In genomic region chr2:9178905-9179571, GRCh38 we compare ENCODE assay signal across 8 cellular contexts. TPM values are rescaled to one million over a fixed set of nuclear protein-coding genes. Genes with fewer than 3 reads are reported as not detected.
DNase-seq lines count a peak whose midpoint lies in the region; ATAC-seq and TF ChIP-seq lines count a peak whose summit lies in the region.

No MANE protein-coding gene starts in this region.

- no peak overlapping the region for H3K4me3 Mint-ChIP-seq in endothelial cell (ENCODE audit: unreplicated experiment)
- no peak overlapping the region for H3K4me3 Mint-ChIP-seq in stimulated activated naive CD8-positive, alpha-beta T cell treated with anti-CD3 and anti-CD28 coated beads, Interleukin-15, amount 100 ng/mL, for 72 hours

- DNase-seq in NCI-H2196 treated with DMSO at 0.1 percent for 48 hours (lab: John Stamatoyannopoulos, UW; ENCODE audit: unreplicated experiment) (peak; percentile 75), dermis microvascular lymphatic vessel endothelial cell (ENCODE audit: low read depth in 2 of 2) (peak; percentile 26 to 65), mucosa of gallbladder (ENCODE audit: low spot score) (peak; percentile 39), endothelial cell (ENCODE audit: low spot score) (no peak)
- DNase-seq in stimulated activated naive CD8-positive, alpha-beta T cell treated with anti-CD3 and anti-CD28 coated beads, Interleukin-15, amount 100 ng/mL, for 72 hours = no peak

- no peaks in the 10 kb centered on the region for H3K36me3 Mint-ChIP-seq in endothelial cell (ENCODE audit: low read depth, unreplicated experiment)

- TF ChIP-seq CTCF in endothelial cell (IDR thresholded peaks at IDR 0.05; ENCODE audit: unreplicated experiment) = no peak

- peak; percentile 62 for ATAC-seq in GM21529 (IDR thresholded peaks at IDR 0.05; ENCODE audit: unreplicated experiment)
- no peak for ATAC-seq in activated CD4-positive, CD25-positive, alpha-beta regulatory T cell treated with anti-CD3 and anti-CD28 coated beads, Interleukin-2, amount 50 U/mL, for 24 hours
- ATAC-seq in stimulated activated naive CD8-positive, alpha-beta T cell treated with anti-CD3 and anti-CD28 coated beads, Interleukin-15, amount 100 ng/mL, for 72 hours = no peak
- no peak for ATAC-seq in GM19467 (IDR thresholded peaks at IDR 0.05; ENCODE audit: unreplicated experiment)

- H3K4me1 Mint-ChIP-seq in endothelial cell (ENCODE audit: unreplicated experiment) = peaks cover 5% of the 10 kb centered on the region
- H3K4me1 Mint-ChIP-seq in stimulated activated naive CD8-positive, alpha-beta T cell treated with anti-CD3 and anti-CD28 coated beads, Interleukin-15, amount 100 ng/mL, for 72 hours = no peaks in the 10 kb centered on the region

- peaks cover 7% of the 10 kb centered on the region for H3K27me3 Mint-ChIP-seq in endothelial cell (ENCODE audit: unreplicated experiment)
- peaks cover 55% of the 10 kb centered on the region for H3K27me3 Mint-ChIP-seq in stimulated activated naive CD8-positive, alpha-beta T cell treated with anti-CD3 and anti-CD28 coated beads, Interleukin-15, amount 100 ng/mL, for 72 hours

- H3K9me3 Mint-ChIP-seq in endothelial cell (ENCODE audit: unreplicated experiment) = no peaks in the 10 kb centered on the region
- peaks cover 5 to 7% of the 10 kb centered on the region in 2 donors for H3K9me3 Mint-ChIP-seq in stimulated activated naive CD8-positive, alpha-beta T cell treated with anti-CD3 and anti-CD28 coated beads, Interleukin-15, amount 100 ng/mL, for 72 hours

- no peak overlapping the region for H3K27ac Mint-ChIP-seq in endothelial cell (ENCODE audit: unreplicated experiment)
- H3K27ac Mint-ChIP-seq in stimulated activated naive CD8-positive, alpha-beta T cell treated with anti-CD3 and anti-CD28 coated beads, Interleukin-15, amount 100 ng/mL, for 72 hours = peak overlapping the region in 1 of 2 donors; percentile 12

RNA-seq across cellular contexts. Expression of gene ASAP2, which starts 27.6 kb away (rescaled TPM):
- total RNA-seq in dermis microvascular lymphatic vessel endothelial cell (29.8 and 30.0 TPM in 2 replicates), mucosa of gallbladder (44.3 TPM), endothelial cell (ENCODE audit: unreplicated experiment) (31.8 TPM)

Comparison
In these comparisons a context has a peak if more than half of its experiments do, and no peak if none do; other contexts are left out.
1. DNase-seq: peak in NCI-H2196 treated with DMSO at 0.1 percent for 48 hours (single experiment), dermis microvascular lymphatic vessel endothelial cell (2 of 2) and mucosa of gallbladder (single experiment); none in endothelial cell (single experiment) and stimulated activated naive CD8-positive, alpha-beta T cell treated with anti-CD3 and anti-CD28 coated beads, Interleukin-15, amount 100 ng/mL, for 72 hours (0 of 2).